ENCODE assay signal across 12 cellular contexts in the genomic region with DNA sequence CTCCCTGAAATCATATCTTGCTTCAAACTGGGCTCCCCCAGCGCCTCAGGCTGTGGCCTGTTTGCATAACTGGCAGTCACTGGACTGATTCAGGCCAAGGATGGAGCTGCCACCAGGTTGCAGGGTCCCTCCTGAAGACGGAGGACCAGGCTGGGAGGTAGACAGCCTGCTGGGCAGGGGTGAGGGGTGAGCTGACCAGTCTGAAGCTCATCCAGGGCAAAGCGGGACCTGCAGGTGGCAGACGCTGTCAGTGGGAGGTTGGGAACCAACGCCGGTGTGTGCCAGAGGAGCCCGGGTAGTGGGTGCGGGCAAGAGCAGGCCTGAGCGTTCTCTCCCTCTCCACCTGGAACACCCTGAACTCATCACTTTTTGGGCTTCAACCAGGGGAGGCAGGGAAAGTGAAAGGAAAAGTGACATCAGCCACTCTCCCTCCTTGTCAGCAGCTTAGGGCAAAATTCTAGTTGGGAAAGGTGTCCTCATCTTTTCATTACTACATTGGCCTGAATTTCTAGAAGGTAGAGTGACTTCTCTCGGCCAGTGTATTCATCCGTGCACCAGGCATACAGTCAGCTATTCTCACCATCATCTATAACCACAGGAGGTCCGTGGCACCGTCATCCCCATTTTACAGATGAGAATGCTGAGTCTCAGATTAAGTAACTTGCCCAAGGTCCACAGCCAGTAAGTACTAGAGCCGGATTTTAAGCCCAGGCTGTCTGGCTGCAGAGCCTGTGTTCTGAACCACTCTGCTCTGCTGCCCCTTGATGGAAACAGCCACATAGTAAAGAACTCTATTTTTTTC.
DNase-seq lines count a peak whose midpoint lies in the region; ATAC-seq, FAIRE-seq and TF ChIP-seq lines count a peak whose summit lies in the region.
"Had no signal": no experiment of that assay in that cellular context is flagged by ENCODE, and none has a peak within 500 bp of the region (broad histone marks: within the 10 kb centered on the region; RNA-seq: fewer than 3 reads in every experiment).

No MANE protein-coding gene starts in this region.

- no peaks in the 10 kb centered on the region for H3K27me3 Mint-ChIP-seq in T-helper 1 cell treated with Interleukin-12 subunit alpha and Interleukin-12 subunit beta and Interleukin-4 antibody, amounts not matched to agents 30 μg/mL and 1 μg/mL, for 36 hours (ENCODE audit: low read depth)
- H3K27me3 Mint-ChIP-seq in T-helper 17 cell = no peaks in the 10 kb centered on the region
- no peaks in the 10 kb centered on the region for H3K27me3 Mint-ChIP-seq in osteocyte (ENCODE audit: unreplicated experiment)
- H3K27me3 Mint-ChIP-seq: type B pancreatic cell had no signal

- H3K79me1 ChIP-seq in H1 (ENCODE audit: low read depth, low read length) = no peaks in the 10 kb centered on the region

- H2AFZ ChIP-seq in H1 (ENCODE audit: low read length) = no peak overlapping the region

- peaks cover 0 to 13% (median 8%) of the 10 kb centered on the region in 4 experiments; a peak in 6 of 7 replicates for H3K4me1 ChIP-seq in H1 (replicated peaks in 1 of 4; ENCODE audit: control insufficient read depth in 3 of 4, insufficient read depth in 4 of 4, low read length in 3 of 4)
- H3K4me1 ChIP-seq in effector memory CD4-positive, alpha-beta T cell (ENCODE audit: control insufficient read depth, insufficient read depth, low read length, poor library complexity, severe bottlenecking) = peaks cover 12% of the 10 kb centered on the region
- H3K4me1 ChIP-seq in gastrocnemius medialis = peaks cover 3 to 5% of the 10 kb centered on the region in 2 donors

- no peak overlapping the region for H4K5ac ChIP-seq in H1 (ENCODE audit: insufficient read length, low read depth, low read length)

- no peak for TF ChIP-seq POLR2A in H1 (IDR thresholded peaks at IDR 0.05; ENCODE audit: control extremely low read depth in 1 of 2, low read depth in 2 of 2, low read length in 2 of 2)
- TF ChIP-seq POLR2A in gastrocnemius medialis (IDR thresholded peaks at IDR 0.05) = no peak

- H2BK12ac ChIP-seq in H1 (ENCODE audit: low read depth, low read length) = no peak overlapping the region; the same call in 1 of the 2 replicates

- no peaks in the 10 kb centered on the region for H4K20me1 ChIP-seq in H1 (replicated peaks in 1 of 2; ENCODE audit: control insufficient read depth in 1 of 2, insufficient read depth in 2 of 2, low read length in 2 of 2)

- H3K4me3 ChIP-seq in H1 (ENCODE audit: extremely low read depth in 1 of 4, insufficient read depth in 2 of 4, low read depth in 3 of 4, low read length in 4 of 4) (no peak overlapping the region), gastrocnemius medialis (no peak overlapping the region)
- no peak overlapping the region for H3K4me3 ChIP-seq in effector memory CD4-positive, alpha-beta T cell (ENCODE audit: insufficient read depth, low read depth, low read length, poor library complexity, severe bottlenecking)

- no peak for FAIRE-seq in H1 (lab: Jason Lieb, UNC)

- no peak overlapping the region for H3K27ac ChIP-seq in H1 (ENCODE audit: low read depth, low read length)
- no peak overlapping the region for H3K27ac ChIP-seq in effector memory CD4-positive, alpha-beta T cell (ENCODE audit: insufficient read depth, low read length, poor library complexity, severe bottlenecking)
- H3K27ac ChIP-seq in gastrocnemius medialis = no peak overlapping the region

- POLR2A ChIA-PET in H1 (lab: Charles Lee; ENCODE audit: partially characterized antibody) = interaction anchor here (1.1 kb wide), 1 partner anchor 9 kb away, joined by 3 read pairs; no protein-coding TSS in a partner anchor

- no peaks in the 10 kb centered on the region for H3K79me2 ChIP-seq in H1 (ENCODE audit: control insufficient read depth in 1 of 2, insufficient read depth in 2 of 2, low read length in 2 of 2)

- H3K27ac Mint-ChIP-seq in T-helper 1 cell treated with Interleukin-12 subunit alpha and Interleukin-12 subunit beta and Interleukin-4 antibody, amounts not matched to agents 30 μg/mL and 1 μg/mL, for 36 hours = peak overlapping the region; percentile 82
- peak overlapping the region; percentile 91 for H3K27ac Mint-ChIP-seq in T-helper 17 cell
- H3K27ac Mint-ChIP-seq in osteocyte (ENCODE audit: unreplicated experiment) = peak overlapping the region; percentile 74

- H3K14ac ChIP-seq in H1 (ENCODE audit: insufficient read length) = no peak overlapping the region

- TF ChIP-seq EP300 in H1 (IDR thresholded peaks at IDR 0.05; ENCODE audit: borderline replicate concordance in 1 of 2, low read depth in 2 of 2, low read length in 2 of 2) = no peak

- peaks cover 19% of the 10 kb centered on the region for H3K36me3 Mint-ChIP-seq in T-helper 1 cell treated with Interleukin-12 subunit alpha and Interleukin-12 subunit beta and Interleukin-4 antibody, amounts not matched to agents 30 μg/mL and 1 μg/mL, for 36 hours (ENCODE audit: low read depth)
- H3K36me3 Mint-ChIP-seq in T-helper 17 cell (ENCODE audit: low read depth) (no peaks in the 10 kb centered on the region), osteocyte (ENCODE audit: unreplicated experiment) (no peaks in the 10 kb centered on the region)

- TF ChIP-seq CTCF in H1 (IDR thresholded peaks at IDR 0.05; ENCODE audit: control extremely low read depth in 1 of 3, insufficient read depth in 1 of 3, low read depth in 1 of 3, low read length in 3 of 3) = no peak
- TF ChIP-seq CTCF in osteocyte (IDR thresholded peaks at IDR 0.05) = no peak
- no peak for TF ChIP-seq CTCF in gastrocnemius medialis (IDR thresholded peaks at IDR 0.05 in 4 of 5, conservative IDR thresholded peaks at IDR 0.05 in 1 of 5)

- H3K9me3 Mint-ChIP-seq in T-helper 1 cell treated with Interleukin-12 subunit alpha and Interleukin-12 subunit beta and Interleukin-4 antibody, amounts not matched to agents 30 μg/mL and 1 μg/mL, for 36 hours = no peaks in the 10 kb centered on the region
- peaks cover 4% of the 10 kb centered on the region for H3K9me3 Mint-ChIP-seq in osteocyte (ENCODE audit: unreplicated experiment)

- CTCF ChIA-PET in H1 (lab: Charles Lee; ENCODE audit: partially characterized antibody) = interaction anchor here (0.7 to 2.3 kb wide), 9 partner anchors 13 to 357 kb away, joined by 3 to 9 read pairs (median 3); no protein-coding TSS in a partner anchor

- H3K23ac ChIP-seq in H1 (ENCODE audit: insufficient read length) = no peak overlapping the region

- H2BK15ac ChIP-seq in H1 (ENCODE audit: low read length) = 0 out of 2 replicates have a peak overlapping the region, but pooled peaks have one; percentile 46

- no peaks in the 10 kb centered on the region for H3K23me2 ChIP-seq in H1 (ENCODE audit: low read depth, low read length)

- H2BK120ac ChIP-seq in H1 (replicated peaks; ENCODE audit: low read depth, low read length) = no peak overlapping the region

- H2BK5ac ChIP-seq in H1 (ENCODE audit: low read depth, low read length) = peak overlapping the region; percentile 22; the same call in 1 of the 2 replicates

- H3K4ac ChIP-seq in H1 (replicated peaks; ENCODE audit: insufficient read length, low read depth, low read length) = no peak overlapping the region

- no peak for TF ChIP-seq RAD21 in H1 (IDR thresholded peaks at IDR 0.05 in 1 of 2, conservative IDR thresholded peaks at IDR 0.05 in 1 of 2; ENCODE audit: low read depth in 2 of 2, low read length in 2 of 2)

- H3K9me3 ChIP-seq in T-helper 17 cell (ENCODE audit: control insufficient read depth, low read length, poor library complexity, severe bottlenecking) (no peaks in the 10 kb centered on the region), H1 (ENCODE audit: insufficient read depth in 2 of 2, low read depth in 1 of 2, low read length in 1 of 2) (no peaks in the 10 kb centered on the region), gastrocnemius medialis (no peaks in the 10 kb centered on the region)
- H3K9me3 ChIP-seq in effector memory CD4-positive, alpha-beta T cell (ENCODE audit: control insufficient read depth, low read length) = no peaks in the 10 kb centered on the region

- no peak overlapping the region for H2AK5ac ChIP-seq in H1 (ENCODE audit: low read depth, low read length)

- peak overlapping the region; percentile 25; the same call in 1 of the 2 replicates for H2BK20ac ChIP-seq in H1 (ENCODE audit: low read length)

- no peak overlapping the region for H3K4me2 ChIP-seq in H1 (ENCODE audit: insufficient read depth in 1 of 2, low read depth in 2 of 2, low read length in 2 of 2)

- no peak overlapping the region for H3K56ac ChIP-seq in H1 (replicated peaks; ENCODE audit: insufficient read length, low read depth, low read length)

- in situ Hi-C loops in gastrocnemius medialis (cut with MboI; ENCODE audit: low sequenced_read_pairs in 4 of 4) = no loop called here

- DNase-seq in T-helper 1 cell (no peak), T-helper 17 cell (no peak), H1 (ENCODE audit: low read depth in 1 of 2, low spot score in 2 of 2) (no peak), osteocyte (ENCODE audit: extremely low spot score, unreplicated experiment) (no peak), gastrocnemius medialis (no peak), islet precursor cell (no peak)
- no peak for DNase-seq in effector memory CD4-positive, alpha-beta T cell
- DNase-seq: 8988T; activated CD4-positive, alpha-beta T cell treated with anti-CD3 and anti-CD28 coated beads, Interleukin-2, amount 50 U/mL, for 4 hours; effector CD4-positive, alpha-beta T cell had no signal

- ATAC-seq in T-helper 17 cell (no peak), gastrocnemius medialis (no peak)

- H4K91ac ChIP-seq in H1 (replicated peaks; ENCODE audit: insufficient read length, low read length) = no peak overlapping the region

- H3K36me3 ChIP-seq in H1 (ENCODE audit: control insufficient read depth in 2 of 4, insufficient read depth in 4 of 4, low read length in 3 of 4) = no peaks in the 10 kb centered on the region; a peak in 1 of 8 replicates
- no peaks in the 10 kb centered on the region for H3K36me3 ChIP-seq in effector memory CD4-positive, alpha-beta T cell (ENCODE audit: control insufficient read depth, insufficient read depth, low read length)
- H3K36me3 ChIP-seq in gastrocnemius medialis = no peaks in the 10 kb centered on the region

- H3K4me1 Mint-ChIP-seq in T-helper 1 cell treated with Interleukin-12 subunit alpha and Interleukin-12 subunit beta and Interleukin-4 antibody, amounts not matched to agents 30 μg/mL and 1 μg/mL, for 36 hours (ENCODE audit: low read depth) = peaks cover 76% of the 10 kb centered on the region
- H3K4me1 Mint-ChIP-seq in T-helper 17 cell (peaks cover 74% of the 10 kb centered on the region), osteocyte (ENCODE audit: unreplicated experiment) (peaks cover 58% of the 10 kb centered on the region)

- WGBS in H1 (ENCODE audit: extremely low coverage in 1 of 2, insufficient coverage in 1 of 2, insufficient read length in 1 of 2, insufficient replicate concordance in 2 of 2, low coverage in 1 of 2, low lambda C conversion rate in 2 of 2, missing lambda C conversion rate in 1 of 2), 2 experiments = 93% methylated on average over 14 of the region's 14 CpGs; no CpG with 5 or more reads in 1 of the 2 experiments

- no peak overlapping the region for H3K9ac ChIP-seq in H1 (replicated peaks in 1 of 4; ENCODE audit: extremely low read depth in 1 of 4, low read depth in 3 of 4, low read length in 3 of 4)

- H3K4me3 Mint-ChIP-seq in T-helper 1 cell treated with Interleukin-12 subunit alpha and Interleukin-12 subunit beta and Interleukin-4 antibody, amounts not matched to agents 30 μg/mL and 1 μg/mL, for 36 hours = no peak overlapping the region
- H3K4me3 Mint-ChIP-seq in T-helper 17 cell (peak overlapping the region; percentile 72), osteocyte (ENCODE audit: unreplicated experiment) (no peak overlapping the region)

- no peak overlapping the region for H3K18ac ChIP-seq in H1 (ENCODE audit: extremely low read depth, low read length)

- H4K8ac ChIP-seq in H1 (ENCODE audit: extremely low read depth, insufficient read depth, low read length) = no peak overlapping the region

- H3K27me3 ChIP-seq in H1 (replicated peaks in 1 of 4; ENCODE audit: control insufficient read depth in 3 of 4, extremely low read depth in 1 of 4, insufficient read depth in 3 of 4, low read length in 3 of 4) (no peaks in the 10 kb centered on the region), gastrocnemius medialis (no peaks in the 10 kb centered on the region)
- no peaks in the 10 kb centered on the region for H3K27me3 ChIP-seq in effector memory CD4-positive, alpha-beta T cell (replicated peaks; ENCODE audit: control insufficient read depth, insufficient read depth, low read length, poor library complexity, severe bottlenecking)

- intact Hi-C loops in gastrocnemius medialis (cut with DNase I; ENCODE audit: low total_unique reads) = no loop called here
